Comparison of ENCODE assay signal across 29 cellular contexts in the genomic region with DNA sequence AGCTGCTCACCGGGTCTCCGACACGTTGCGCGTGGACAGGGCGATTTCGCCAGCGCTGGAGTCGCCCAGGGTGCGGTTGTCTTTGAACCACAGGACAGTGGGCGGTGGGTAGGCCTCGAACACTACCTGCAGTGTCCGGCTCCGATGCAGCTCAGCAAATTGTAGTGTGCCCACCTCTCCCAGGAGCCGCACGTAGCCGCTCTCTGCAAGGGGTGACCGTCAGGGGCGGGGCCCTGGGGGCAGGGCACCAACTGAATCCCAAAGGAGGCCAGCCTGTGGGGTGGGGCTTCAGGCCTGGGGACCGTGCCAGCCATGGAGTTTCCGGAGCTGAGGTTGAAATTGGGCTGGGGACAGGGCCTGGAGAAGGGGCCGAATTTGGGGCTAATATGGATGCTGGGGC. TPM values are rescaled to one million over a fixed set of nuclear protein-coding genes. Genes with fewer than 3 reads are reported as not detected.
A peak's percentile ranks its signal among the peaks of the same experiment; 100 is the strongest.
DNase-seq lines count a peak whose midpoint lies in the region; ATAC-seq and TF ChIP-seq lines count a peak whose summit lies in the region.
"Had no signal": no experiment of that assay in that cellular context is flagged by ENCODE, and none has a peak within 500 bp of the region (broad histone marks: within the 10 kb centered on the region; RNA-seq: fewer than 3 reads in every experiment).

No MANE protein-coding gene starts in this region.

- TF ChIP-seq CTCF in coronary artery (IDR thresholded peaks at IDR 0.05): no peak
- TF ChIP-seq CTCF in smooth muscle cell (IDR thresholded peaks at IDR 0.05; ENCODE audit: borderline replicate concordance, insufficient read depth, poor library complexity, severe bottlenecking): no peak

- H3K9me2 ChIP-seq in Karpas-422 (replicated peaks; ENCODE audit: insufficient read depth, low read length): no peaks in the 10 kb centered on the region

- H3K9ac ChIP-seq in BLaER1: peak overlapping the region; percentile 39; the same call in 1 of the 2 replicates
- no peak overlapping the region for H3K9ac ChIP-seq in smooth muscle cell (ENCODE audit: low read depth)
- no peak overlapping the region for H3K9ac ChIP-seq in Karpas-422 (ENCODE audit: low read length)

- H3K9me3 ChIP-seq in BLaER1 (no peaks in the 10 kb centered on the region), smooth muscle cell (replicated peaks; ENCODE audit: low read depth) (no peaks in the 10 kb centered on the region), Karpas-422 (ENCODE audit: low read length) (no peaks in the 10 kb centered on the region)
- H3K9me3 ChIP-seq: thyroid gland had no signal

- DNase-seq in coronary artery (ENCODE audit: low spot score) (no peak), smooth muscle cell (lab: John Stamatoyannopoulos, UW; ENCODE audit: unreplicated experiment) (no peak), islet precursor cell (no peak), Karpas-422 (no peak)
- DNase-seq: activated naive CD4-positive, alpha-beta T cell treated with Interleukin-2 at 50 U/mL for 16 hours; activated T-cell treated with anti-CD3 and anti-CD28 coated beads, Interleukin-2, amount 50 U/mL, for 24 hours; amygdala; C1 segment of cervical spinal cord; Calu3; effector CD8-positive, alpha-beta T cell; EL; GOT3; midbrain; natural killer cell; NCI-H1105; NCI-H2029 treated with DMSO at 0.1 percent for 48 hours; NCI-H345; NCI-H774; OCI-M1; SHP77; thyroid gland had no signal

- peaks cover 85% of the 10 kb centered on the region for H3K4me1 ChIP-seq in BLaER1
- peaks cover 17% of the 10 kb centered on the region for H3K4me1 ChIP-seq in smooth muscle cell (ENCODE audit: low read depth)
- no peaks in the 10 kb centered on the region for H3K4me1 ChIP-seq in Karpas-422 (ENCODE audit: low read length)

- WGBS in smooth muscle cell (ENCODE audit: low lambda C conversion rate): 95% methylated on average over 22 of the region's 22 CpGs

- H3F3A ChIP-seq in smooth muscle cell (ENCODE audit: low read depth): peaks cover 27% of the 10 kb centered on the region

- H3K4me3 ChIP-seq in BLaER1 (no peak overlapping the region), coronary artery (no peak overlapping the region), smooth muscle cell (no peak overlapping the region), Karpas-422 (ENCODE audit: low read length) (no peak overlapping the region)
- H3K4me3 ChIP-seq: skin epidermis, thyroid gland had no signal

- ATAC-seq in GM19452 (IDR thresholded peaks at IDR 0.05; ENCODE audit: unreplicated experiment): no peak
- no peak for ATAC-seq in HG03025 (IDR thresholded peaks at IDR 0.05; ENCODE audit: low FRiP score, unreplicated experiment)
- ATAC-seq: activated CD4-positive, CD25-positive, alpha-beta regulatory T cell treated with anti-CD3 and anti-CD28 coated beads, Interleukin-2, amount 50 U/mL, for 24 hours; left lobe of liver; natural killer cell had no signal

- peaks cover 99% of the 10 kb centered on the region for H3K36me3 ChIP-seq in BLaER1
- H3K36me3 ChIP-seq in smooth muscle cell (ENCODE audit: low read depth): no peaks in the 10 kb centered on the region
- no peaks in the 10 kb centered on the region for H3K36me3 ChIP-seq in Karpas-422 (ENCODE audit: insufficient read depth, low read length)
- H3K36me3 ChIP-seq: thyroid gland had no signal

- H3K27me3 ChIP-seq in BLaER1 (no peaks in the 10 kb centered on the region), layer of hippocampus (ENCODE audit: control insufficient read depth, insufficient read depth, low read length) (no peaks in the 10 kb centered on the region), smooth muscle cell (ENCODE audit: low read depth) (no peaks in the 10 kb centered on the region), Karpas-422 (ENCODE audit: low read length) (no peaks in the 10 kb centered on the region)
- H3K27me3 ChIP-seq: thyroid gland had no signal

- H3K4me2 ChIP-seq in BLaER1 (peak overlapping the region; percentile 25; the same call in 1 of the 2 replicates), smooth muscle cell (no peak overlapping the region), Karpas-422 (ENCODE audit: low read depth, low read length, poor library complexity, severe bottlenecking) (no peak overlapping the region)

- H3K79me2 ChIP-seq in smooth muscle cell (ENCODE audit: low read depth) (peaks cover 36% of the 10 kb centered on the region), Karpas-422 (ENCODE audit: low read length) (no peaks in the 10 kb centered on the region)

- 0 out of 2 replicates have a peak overlapping the region, but pooled peaks have one; percentile 19 for H3K27ac ChIP-seq in BLaER1
- peak overlapping the region; percentile 96 to 98 for H3K27ac ChIP-seq in coronary artery
- peak overlapping the region; percentile 24 for H3K27ac ChIP-seq in layer of hippocampus (ENCODE audit: low read depth, low read length)
- peak overlapping the region; percentile 100 for H3K27ac ChIP-seq in smooth muscle cell (ENCODE audit: low read depth)
- H3K27ac ChIP-seq in Karpas-422 (ENCODE audit: low read length): no peak overlapping the region
- H3K27ac ChIP-seq: thyroid gland had no signal

- H2AFZ ChIP-seq in smooth muscle cell (ENCODE audit: low read depth): no peak overlapping the region
- no peak overlapping the region for H2AFZ ChIP-seq in Karpas-422 (ENCODE audit: low read length)

- no peaks in the 10 kb centered on the region for H4K20me1 ChIP-seq in BLaER1
- H4K20me1 ChIP-seq in smooth muscle cell (ENCODE audit: low read depth): peaks cover 11% of the 10 kb centered on the region
- H4K20me1 ChIP-seq in Karpas-422 (ENCODE audit: insufficient read depth, low read depth, low read length): no peaks in the 10 kb centered on the region

RNA-seq across cellular contexts. Expression of a gene that starts 22.9 kb away (rescaled TPM):
- 362 and 370 TPM in 2 replicates for total RNA-seq in smooth muscle cell
- polyA plus RNA-seq in smooth muscle cell: 390 and 522 TPM in 2 replicates
- not detected in 2 replicates for total RNA-seq in Karpas-422 (2014; rRNA removed; shearing (Covaris generic); ENCODE audit: low replicate concordance)
- total RNA-seq: Calu3 had no signal

RNA-seq across cellular contexts. Expression of a gene that starts 33.8 kb away (rescaled TPM):
- 1.4 and 3.9 TPM in 2 replicates for total RNA-seq in smooth muscle cell
- polyA plus RNA-seq in smooth muscle cell: 5.0 and 8.5 TPM in 2 replicates
- not detected in 2 replicates for total RNA-seq in Karpas-422 (2014; rRNA removed; shearing (Covaris generic); ENCODE audit: low replicate concordance)
- total RNA-seq: Calu3, natural killer cell, thyroid gland had no signal

RNA-seq across cellular contexts. Expression of a gene that starts 46.4 kb away (rescaled TPM):
- 3.9 and 6.2 TPM in 2 replicates for total RNA-seq in smooth muscle cell
- polyA plus RNA-seq in smooth muscle cell: 2.2 and 12.9 TPM in 2 replicates
- total RNA-seq in Karpas-422 (2014; rRNA removed; shearing (Covaris generic); ENCODE audit: low replicate concordance): not detected in 2 replicates
- total RNA-seq: Calu3 had no signal

RNA-seq across cellular contexts. Expression of a gene that starts 57.1 kb away (rescaled TPM):
- not detected in 2 replicates for total RNA-seq in smooth muscle cell
- polyA plus RNA-seq in smooth muscle cell: 0.10 TPM in 1 of 2 replicates, not detected in the other
- total RNA-seq in Karpas-422 (2014; rRNA removed; shearing (Covaris generic); ENCODE audit: low replicate concordance): not detected in 2 replicates
- total RNA-seq: Calu3, left lobe of liver, natural killer cell, thyroid gland had no signal
- polyA plus RNA-seq: esophagus had no signal

Comparison
In these comparisons a context has a peak if more than half of its experiments do, and no peak if none do; other contexts are left out.
1. RNA of a gene that starts 22.9 kb away (total RNA-seq): 362 to 370 TPM in smooth muscle cell; not detected in Karpas-422; every median in the first group is over 100 times any median in the second.